Comparison of ENCODE assay signal across 1 cellular context in genomic region chr1:204151562-204152309, GRCh38.
TF ChIP-seq lines count a peak whose summit lies in the region.

ETNK2 (minus strand) TSS chr1:204152044; CDS start chr1:204151852, 192 bp downstream.

TF ChIP-seq in WTC11, 78 proteins besides CTCF, POLR2A, EP300 and RAD21 (continued from another document):
- no peak for TF ChIP-seq IRF1 (CRISPR knock-in tag; IDR thresholded peaks at IDR 0.05)
- no peak for TF ChIP-seq ETV6 (CRISPR knock-in tag; IDR thresholded peaks at IDR 0.05)
- TF ChIP-seq ZNF416 (CRISPR knock-in tag; IDR thresholded peaks at IDR 0.05): no peak
- peak; percentile 57; the same call in 1 of the 2 replicates for TF ChIP-seq HMGXB4 (CRISPR knock-in tag; IDR thresholded peaks at IDR 0.05)
- TF ChIP-seq RELA (CRISPR knock-in tag; IDR thresholded peaks at IDR 0.05; ENCODE audit: borderline replicate concordance): 0 out of 2 replicates have a peak, but pooled peaks have one; percentile 70
- no peak for TF ChIP-seq ZBTB21 (CRISPR knock-in tag; IDR thresholded peaks at IDR 0.05; ENCODE audit: borderline replicate concordance)
- no peak for TF ChIP-seq ZNF263 (CRISPR knock-in tag; IDR thresholded peaks at IDR 0.05; ENCODE audit: low read depth)
- no peak for TF ChIP-seq CREB1 (CRISPR knock-in tag; IDR thresholded peaks at IDR 0.05)
- TF ChIP-seq MLX (CRISPR knock-in tag; IDR thresholded peaks at IDR 0.05): no peak
- no peak for TF ChIP-seq ATF6 (CRISPR knock-in tag; IDR thresholded peaks at IDR 0.05)
- TF ChIP-seq NR2C2 (CRISPR knock-in tag; IDR thresholded peaks at IDR 0.05): no peak
- TF ChIP-seq NFE2L1 (CRISPR knock-in tag; IDR thresholded peaks at IDR 0.05): no peak
- TF ChIP-seq FOXP1 (CRISPR knock-in tag; IDR thresholded peaks at IDR 0.05; ENCODE audit: borderline replicate concordance): 0 out of 2 replicates have a peak, but pooled peaks have one; percentile 33
- no peak for TF ChIP-seq PRDM15 (CRISPR knock-in tag; IDR thresholded peaks at IDR 0.05)
- TF ChIP-seq FOXP4 (CRISPR knock-in tag; IDR thresholded peaks at IDR 0.05): no peak; the same call in none of the 2 replicates
- no peak for TF ChIP-seq TCF7 (CRISPR knock-in tag; IDR thresholded peaks at IDR 0.05; ENCODE audit: low read depth)
- peak; percentile 91 for TF ChIP-seq ZNF423 (CRISPR knock-in tag; IDR thresholded peaks at IDR 0.05)
- no peak for TF ChIP-seq GRHL2 (CRISPR knock-in tag; IDR thresholded peaks at IDR 0.05; ENCODE audit: insufficient replicate concordance, severe bottlenecking)
- no peak for TF ChIP-seq CDX4 (CRISPR knock-in tag; IDR thresholded peaks at IDR 0.05; ENCODE audit: borderline replicate concordance)
- no peak for TF ChIP-seq MXD4 (CRISPR knock-in tag; IDR thresholded peaks at IDR 0.05; ENCODE audit: borderline replicate concordance)
- TF ChIP-seq PRRX2 (CRISPR knock-in tag; IDR thresholded peaks at IDR 0.05): no peak
